Comparison of ENCODE assay signal across 19 cellular contexts in the genomic region with DNA sequence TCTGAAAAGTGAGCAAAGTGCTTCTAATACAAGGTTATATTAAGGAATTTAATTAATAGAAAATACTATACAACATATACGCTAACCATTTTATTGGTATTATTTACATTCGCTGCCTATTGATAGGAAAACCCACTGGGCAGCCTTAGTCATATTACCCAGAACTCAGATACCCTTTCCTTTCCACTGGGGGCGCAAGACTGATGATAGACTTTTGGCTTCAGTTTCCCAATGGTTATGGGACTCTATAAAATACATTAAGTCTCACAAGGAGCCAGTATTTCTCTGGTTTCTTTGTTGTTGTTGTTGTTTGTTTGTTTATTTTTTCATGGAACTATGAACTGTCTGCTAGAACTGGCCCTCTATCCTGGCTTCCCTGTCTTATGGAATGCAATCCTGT.
DNase-seq lines count a peak whose midpoint lies in the region; ATAC-seq and TF ChIP-seq lines count a peak whose summit lies in the region.
"Had no signal": no experiment of that assay in that cellular context is flagged by ENCODE, and none has a peak within 500 bp of the region (broad histone marks: within the 10 kb centered on the region; RNA-seq: fewer than 3 reads in every experiment).

No MANE protein-coding gene starts in this region.

- H3K27me3 ChIP-seq in GM23338 (ENCODE audit: insufficient read depth) (no peaks in the 10 kb centered on the region), neuronal stem cell (ENCODE audit: control insufficient read depth in 3 of 3, insufficient read depth in 3 of 3, low read depth in 1 of 3, low read length in 3 of 3) (no peaks in the 10 kb centered on the region)

- no peaks in the 10 kb centered on the region for H3K79me1 ChIP-seq in neuronal stem cell (ENCODE audit: low read depth, low read length)

- WGBS in neuronal stem cell (ENCODE audit: extremely low coverage in 2 of 2, insufficient read length in 2 of 2, insufficient replicate concordance in 1 of 2), 2 donors = no CpG with 5 or more reads among the region's 3 CpGs

- no peaks in the 10 kb centered on the region for H3F3A ChIP-seq in GM23338 (replicated peaks; ENCODE audit: low read depth)

- no peaks in the 10 kb centered on the region for H3K36me3 ChIP-seq in GM23338 (ENCODE audit: insufficient read depth)
- H3K36me3 ChIP-seq in OCI-LY7 (ENCODE audit: insufficient read depth, low read length) = no peaks in the 10 kb centered on the region
- no peaks in the 10 kb centered on the region for H3K36me3 ChIP-seq in neuronal stem cell (replicated peaks in 1 of 2; ENCODE audit: control insufficient read depth in 2 of 2, insufficient read depth in 2 of 2, low read length in 2 of 2)

- no peak overlapping the region for H3K14ac ChIP-seq in neuronal stem cell (ENCODE audit: low read length)

- H3K4me1 ChIP-seq in GM23338 (ENCODE audit: insufficient read depth) (no peaks in the 10 kb centered on the region), OCI-LY7 (ENCODE audit: insufficient read depth, low read length, poor library complexity, severe bottlenecking) (no peaks in the 10 kb centered on the region), neuronal stem cell (ENCODE audit: control insufficient read depth in 2 of 2, insufficient read depth in 1 of 2, low read depth in 1 of 2, low read length in 2 of 2) (peaks cover 11 to 15% of the 10 kb centered on the region in 2 donors)

- H3K9me2 ChIP-seq in GM23338 (ENCODE audit: insufficient read depth) = 0 out of 2 replicates have a peak, but pooled peaks cover 6% of the 10 kb centered on the region
- no peaks in the 10 kb centered on the region for H3K9me2 ChIP-seq in OCI-LY7 (ENCODE audit: insufficient read depth, low read length)

- no peak overlapping the region for H3K23ac ChIP-seq in neuronal stem cell (ENCODE audit: low read depth, low read length, poor library complexity)

- no peaks in the 10 kb centered on the region for H3K79me2 ChIP-seq in GM23338 (replicated peaks; ENCODE audit: insufficient read depth)
- H3K79me2 ChIP-seq in OCI-LY7 (ENCODE audit: insufficient read depth, low read depth, low read length) = no peaks in the 10 kb centered on the region

- H3K36me3 Mint-ChIP-seq in GM23338 (ENCODE audit: low read depth) (no peaks in the 10 kb centered on the region; the same call in 2 of the 3 replicates), glutamatergic neuron (ENCODE audit: unreplicated experiment) (no peaks in the 10 kb centered on the region)
- H3K36me3 Mint-ChIP-seq: activated CD4-positive, alpha-beta memory T cell treated with anti-CD3 and anti-CD28 coated beads for 36 hours; CD8-positive, alpha-beta memory T cell had no signal

- no peak overlapping the region for H2BK120ac ChIP-seq in neuronal stem cell (ENCODE audit: low read depth, low read length)

- H3K27ac ChIP-seq in GM23338 (ENCODE audit: low read depth) = no peak overlapping the region
- H3K27ac ChIP-seq in OCI-LY7 (ENCODE audit: low read depth, low read length, poor library complexity, severe bottlenecking) = no peak overlapping the region
- H3K27ac ChIP-seq in neuronal stem cell (replicated peaks; ENCODE audit: low read length) = no peak overlapping the region

- no peak overlapping the region for H2AFZ ChIP-seq in GM23338
- H2AFZ ChIP-seq in OCI-LY7 (ENCODE audit: low read length) = no peak overlapping the region
- no peak overlapping the region for H2AFZ ChIP-seq in neuronal stem cell (ENCODE audit: low read length)

- H4K8ac ChIP-seq in neuronal stem cell (ENCODE audit: low read depth, low read length) = no peak overlapping the region

- H3K4me3 Mint-ChIP-seq in GM23338 (no peak overlapping the region), glutamatergic neuron (ENCODE audit: unreplicated experiment) (no peak overlapping the region)
- H3K4me3 Mint-ChIP-seq: activated B cell treated with CpG ODN at 0.5 μM for 24 hours; activated CD4-positive, alpha-beta memory T cell treated with anti-CD3 and anti-CD28 coated beads for 36 hours; CD8-positive, alpha-beta memory T cell had no signal

- ATAC-seq in GM23338 = no peak

- H3K27ac Mint-ChIP-seq in GM23338 = no peak overlapping the region
- no peak overlapping the region for H3K27ac Mint-ChIP-seq in glutamatergic neuron (ENCODE audit: unreplicated experiment)
- H3K27ac Mint-ChIP-seq: activated B cell treated with CpG ODN at 0.5 μM for 24 hours; activated CD4-positive, alpha-beta memory T cell treated with anti-CD3 and anti-CD28 coated beads for 36 hours; CD8-positive, alpha-beta memory T cell had no signal

- H2BK15ac ChIP-seq in neuronal stem cell (ENCODE audit: low read length) = no peak overlapping the region

- H3K18ac ChIP-seq in neuronal stem cell (ENCODE audit: low read length) = no peak overlapping the region

- H3K4me1 Mint-ChIP-seq in GM23338 (no peaks in the 10 kb centered on the region), glutamatergic neuron (ENCODE audit: low read depth, unreplicated experiment) (no peaks in the 10 kb centered on the region)
- H3K4me1 Mint-ChIP-seq: activated B cell treated with CpG ODN at 0.5 μM for 24 hours; CD8-positive, alpha-beta memory T cell had no signal

- no peak overlapping the region for H2BK12ac ChIP-seq in neuronal stem cell (ENCODE audit: low read length)

- CTCF ChIA-PET in OCI-LY7 (lab: Charles Lee; ENCODE audit: unreplicated experiment) = no interaction called here

- H2AK5ac ChIP-seq in neuronal stem cell (ENCODE audit: low read depth, low read length) = no peak overlapping the region

- H3K4me3 ChIP-seq in GM23338 (no peak overlapping the region), OCI-LY7 (ENCODE audit: low read depth, low read length, poor library complexity, severe bottlenecking) (no peak overlapping the region), neuronal stem cell (ENCODE audit: low read length in 2 of 2) (no peak overlapping the region)
- H3K4me3 ChIP-seq: smooth muscle cell had no signal

- BruUV-seq in OCI-LY7 (replicated peaks; lab: Mats Ljungman, UMichigan) = no TSS peak

- intact Hi-C loops in OCI-LY7 (cut with micrococcal nuclease; ENCODE audit: unreplicated experiment) = no loop called here

- POLR2A ChIA-PET in OCI-LY7 (lab: Charles Lee) = interaction anchor here (1.3 kb wide), 1 partner anchor 13 kb away, joined by 5 read pairs; no protein-coding TSS in a partner anchor

- DNase-seq in ELR (ENCODE audit: low read depth) (peak; percentile 17), GM23338 (ENCODE audit: low spot score) (peak; percentile 40), OCI-LY7 (ENCODE audit: low spot score) (no peak), glutamatergic neuron (no peak), GDM1 (lab: John Stamatoyannopoulos, UW) (no peak), GM19240 (ENCODE audit: insufficient read length, low spot score) (no peak), NCI-H1694 treated with DMSO at 0.1 percent for 48 hours (lab: John Stamatoyannopoulos, UW) (no peak), neuronal stem cell (ENCODE audit: low spot score) (no peak)
- DNase-seq: activated B cell treated with CpG ODN at 0.5 μM for 24 hours; activated CD4-positive, alpha-beta memory T cell treated with anti-CD3 and anti-CD28 coated beads for 36 hours; activated naive CD4-positive, alpha-beta T cell; CD8-positive, alpha-beta memory T cell; NCI-H1092 treated with DMSO at 0.1 percent for 48 hours; NCI-H2081; NK-92 treated with Interleukin-12 subunit alpha and Interleukin-12 subunit beta, amount 100 ng/mL, for 24 hours; nucleus accumbens; stimulated activated CD4-positive, alpha-beta T cell treated with anti-CD3 and anti-CD28 coated beads, Interleukin-4, amount 100 ng/mL, for 24 hours; stimulated activated naive CD4-positive, alpha-beta T cell treated with Interleukin-2 at 50 U/mL for 16 hours had no signal

- no peak overlapping the region for H3K4ac ChIP-seq in neuronal stem cell (ENCODE audit: low read length)

- H3K27me3 Mint-ChIP-seq in GM23338 (ENCODE audit: insufficient read depth, low read depth, poor library complexity) (peaks cover 2% of the 10 kb centered on the region), glutamatergic neuron (ENCODE audit: unreplicated experiment) (no peaks in the 10 kb centered on the region)
- H3K27me3 Mint-ChIP-seq: activated B cell treated with CpG ODN at 0.5 μM for 24 hours; activated CD4-positive, alpha-beta memory T cell treated with anti-CD3 and anti-CD28 coated beads for 36 hours; CD8-positive, alpha-beta memory T cell had no signal

- H3K9me3 ChIP-seq in OCI-LY7 (ENCODE audit: low read length) (no peaks in the 10 kb centered on the region), neuronal stem cell (replicated peaks in 1 of 2; ENCODE audit: control insufficient read depth in 2 of 2, insufficient read depth in 1 of 2, low read depth in 1 of 2, low read length in 2 of 2) (no peaks in the 10 kb centered on the region)

- H3K9me3 Mint-ChIP-seq in GM23338 (no peaks in the 10 kb centered on the region), glutamatergic neuron (ENCODE audit: unreplicated experiment) (peaks cover 2% of the 10 kb centered on the region)
- H3K9me3 Mint-ChIP-seq: activated B cell treated with CpG ODN at 0.5 μM for 24 hours; activated CD4-positive, alpha-beta memory T cell treated with anti-CD3 and anti-CD28 coated beads for 36 hours had no signal

- no peak overlapping the region for H3K9ac ChIP-seq in neuronal stem cell (ENCODE audit: low read depth, low read length, poor library complexity)

- H4K91ac ChIP-seq in neuronal stem cell (ENCODE audit: low read depth, low read length, poor library complexity) = no peak overlapping the region

- H3K4me2 ChIP-seq in GM23338 (no peak overlapping the region), OCI-LY7 (ENCODE audit: low read length) (no peak overlapping the region), neuronal stem cell (ENCODE audit: insufficient read depth, low read length, poor library complexity, severe bottlenecking) (no peak overlapping the region)
- H3K4me2 ChIP-seq: smooth muscle cell had no signal

- H4K20me1 ChIP-seq in GM23338 (replicated peaks; ENCODE audit: insufficient read depth) (no peaks in the 10 kb centered on the region), OCI-LY7 (ENCODE audit: insufficient read depth, low read length) (no peaks in the 10 kb centered on the region)

- peak; percentile 54 to 63 for TF ChIP-seq CTCF in GM23338 (conservative IDR thresholded peaks at IDR 0.05; ENCODE audit: low read depth in 2 of 2)
- TF ChIP-seq CTCF in OCI-LY7 (conservative IDR thresholded peaks at IDR 0.05; ENCODE audit: low read length) = peak; percentile 73
- peak; percentile 26 for TF ChIP-seq CTCF in glutamatergic neuron (IDR thresholded peaks at IDR 0.05; ENCODE audit: partially characterized antibody, unreplicated experiment)

- no peak overlapping the region for H2BK5ac ChIP-seq in neuronal stem cell (ENCODE audit: low read length)

TF ChIP-seq in GM23338, 12 proteins besides CTCF, POLR2A, EP300 and RAD21 (continues in another document):
- TF ChIP-seq EZH2 (IDR thresholded peaks at IDR 0.05; ENCODE audit: low read depth, unreplicated experiment) (no peak), POLR2AphosphoS5 (IDR thresholded peaks at IDR 0.05; ENCODE audit: low read depth) (no peak), CREB1 (CRISPR knock-in tag; IDR thresholded peaks at IDR 0.05; ENCODE audit: low read depth) (no peak), ZNF331 (CRISPR knock-in tag; IDR thresholded peaks at IDR 0.05; ENCODE audit: low read depth) (no peak), STAT1 (IDR thresholded peaks at IDR 0.05; ENCODE audit: unreplicated experiment) (no peak), EZH2phosphoT487 (IDR thresholded peaks at IDR 0.05; ENCODE audit: unreplicated experiment) (no peak)

Comparison
In these comparisons a context has a peak if more than half of its experiments do, and no peak if none do; other contexts are left out.
1. DNase-seq: peak in ELR (single experiment) and GM23338 (single experiment); none in OCI-LY7 (single experiment), glutamatergic neuron (single experiment), GDM1 (single experiment), GM19240 (single experiment), NCI-H1694 treated with DMSO at 0.1 percent for 48 hours (single experiment) and neuronal stem cell (single experiment).
2. Peak in every context shown above with its lines, with median percentiles within 50 percentile points of each other: CTCF ChIP-seq.